Comparison of ENCODE assay signal across 1 cellular context in genomic region chr2:43226955-43227829, GRCh38.
TF ChIP-seq lines count a peak whose summit lies in the region.

No MANE protein-coding gene starts in this region.

TF ChIP-seq in WTC11, 78 proteins besides CTCF, POLR2A, EP300 and RAD21 (continued from another document):
- TF ChIP-seq AFF4 (CRISPR knock-in tag; IDR thresholded peaks at IDR 0.05; ENCODE audit: borderline replicate concordance): no peak; the same call in 1 of the 2 replicates
- TF ChIP-seq FOXP4 (CRISPR knock-in tag; IDR thresholded peaks at IDR 0.05): no peak; the same call in 1 of the 2 replicates
- TF ChIP-seq IRF2 (CRISPR knock-in tag; IDR thresholded peaks at IDR 0.05; ENCODE audit: borderline replicate concordance, low read depth): no peak
- TF ChIP-seq JUN (CRISPR knock-in tag; IDR thresholded peaks at IDR 0.05): no peak
- TF ChIP-seq NFYB (CRISPR knock-in tag; conservative IDR thresholded peaks at IDR 0.05; ENCODE audit: low read depth): no peak
- no peak for TF ChIP-seq PRDM15 (CRISPR knock-in tag; IDR thresholded peaks at IDR 0.05)
- TF ChIP-seq NR2C2 (CRISPR knock-in tag; IDR thresholded peaks at IDR 0.05): no peak
- TF ChIP-seq HMGXB4 (CRISPR knock-in tag; IDR thresholded peaks at IDR 0.05): peak; percentile 95
- no peak for TF ChIP-seq RORB (CRISPR knock-in tag; IDR thresholded peaks at IDR 0.05)
- TF ChIP-seq NR1H2 (CRISPR knock-in tag; IDR thresholded peaks at IDR 0.05): no peak
- no peak for TF ChIP-seq HMGA2 (CRISPR knock-in tag; IDR thresholded peaks at IDR 0.05)
- no peak for TF ChIP-seq ZNF671 (CRISPR knock-in tag; IDR thresholded peaks at IDR 0.05)
- no peak for TF ChIP-seq JAZF1 (CRISPR knock-in tag; IDR thresholded peaks at IDR 0.05)
- TF ChIP-seq FOXK1 (CRISPR knock-in tag; IDR thresholded peaks at IDR 0.05): no peak; the same call in 1 of the 2 replicates
- no peak for TF ChIP-seq KAT7 (CRISPR knock-in tag; IDR thresholded peaks at IDR 0.05; ENCODE audit: borderline replicate concordance)
- no peak for TF ChIP-seq ZNF121 (CRISPR knock-in tag; IDR thresholded peaks at IDR 0.05)
- no peak for TF ChIP-seq AR (CRISPR knock-in tag; IDR thresholded peaks at IDR 0.05)
- TF ChIP-seq E2F1 (CRISPR knock-in tag; IDR thresholded peaks at IDR 0.05): no peak
- no peak for TF ChIP-seq SOX15 (CRISPR knock-in tag; IDR thresholded peaks at IDR 0.05)
- no peak for TF ChIP-seq EMX1 (CRISPR knock-in tag; IDR thresholded peaks at IDR 0.05)
- TF ChIP-seq ZBTB21 (CRISPR knock-in tag; IDR thresholded peaks at IDR 0.05; ENCODE audit: borderline replicate concordance): no peak
- TF ChIP-seq TP53 (CRISPR knock-in tag; IDR thresholded peaks at IDR 0.05): no peak
- TF ChIP-seq SP1 (CRISPR knock-in tag; conservative IDR thresholded peaks at IDR 0.05): no peak
- no peak for TF ChIP-seq ZNF138 (CRISPR knock-in tag; conservative IDR thresholded peaks at IDR 0.05)
- no peak for TF ChIP-seq TEAD1 (CRISPR knock-in tag; IDR thresholded peaks at IDR 0.05)
- TF ChIP-seq ELF4 (CRISPR knock-in tag; IDR thresholded peaks at IDR 0.05; ENCODE audit: low read depth): no peak
TF ChIP-seq in WTC11: peak in this region for 13.
